Comparison of ENCODE assay signal across 8 cellular contexts in genomic region chr7:135662373-135663114, GRCh38. TPM values are rescaled to one million over a fixed set of nuclear protein-coding genes. Genes with fewer than 3 reads are reported as not detected.
DNase-seq lines count a peak whose midpoint lies in the region; ATAC-seq, FAIRE-seq and TF ChIP-seq lines count a peak whose summit lies in the region.

TSS of gene STMP1 (plus strand) at chr7:135662514.

- no peaks in the 10 kb centered on the region for H3K9me3 Mint-ChIP-seq in activated naive CD8-positive, alpha-beta T cell treated with anti-CD3 and anti-CD28 coated beads, Interleukin-2, amount 50 U/mL, for 24 hours

- intact Hi-C loops in Right ventricle myocardium superior (cut with DNase I): loop anchor here (10.0 kb wide), 1 partner anchor 352 kb away; no protein-coding TSS in a partner anchor
- intact Hi-C loops in tibial artery (cut with DNase I; ENCODE audit: low total_unique reads): loop anchor here (5.0 kb wide), 2 partner anchors 315 to 345 kb away; partner anchors contain the start of gene MTPN

- TF ChIP-seq CTCF in parathyroid adenoma (IDR thresholded peaks at IDR 0.05) (peak; percentile 85), tibial artery (IDR thresholded peaks at IDR 0.05) (peak in 1 of 2 experiments; percentile 89)

- H3K4me1 ChIP-seq in parathyroid adenoma: peaks cover 5% of the 10 kb centered on the region
- H3K4me1 ChIP-seq in tibial artery: peaks cover 0 to 45% (median 17%) of the 10 kb centered on the region in 4 donors

- peak within 1 kb of the TSS; percentile 94 for H2AFZ ChIP-seq in parathyroid adenoma

- peaks cover 14% of the 10 kb centered on the region for H3K36me3 Mint-ChIP-seq in activated naive CD8-positive, alpha-beta T cell treated with anti-CD3 and anti-CD28 coated beads, Interleukin-2, amount 50 U/mL, for 24 hours (ENCODE audit: low read depth)

- H3K4me3 Mint-ChIP-seq in activated naive CD8-positive, alpha-beta T cell treated with anti-CD3 and anti-CD28 coated beads, Interleukin-2, amount 50 U/mL, for 24 hours: peak within 1 kb of the TSS; percentile 98

- H3K27me3 ChIP-seq in parathyroid adenoma (ENCODE audit: control insufficient read depth, insufficient read depth, low read length): no peaks in the 10 kb centered on the region
- H3K27me3 ChIP-seq in tibial artery: no peaks in the 10 kb centered on the region

- H3K4me3 ChIP-seq in parathyroid adenoma (ENCODE audit: low read depth, low read length): peak within 1 kb of the TSS; percentile 88
- peak within 1 kb of the TSS; percentile 75 to 91 for H3K4me3 ChIP-seq in tibial artery

- H3K36me3 ChIP-seq in parathyroid adenoma (ENCODE audit: control insufficient read depth, insufficient read depth, low read length) (no peaks in the 10 kb centered on the region), tibial artery (peaks cover 0 to 6% (median 0%) of the 10 kb centered on the region in 3 donors)

- FAIRE-seq in GM12891 (lab: Jason Lieb, UNC): peak; percentile 93

- DNase-seq in GM12891 (ENCODE audit: insufficient read length, low spot score) (peak; percentile 92), NCI-H1417 (lab: John Stamatoyannopoulos, UW) (peak; percentile 97 to 98 (median 98)), SW480 (ENCODE audit: low spot score) (peak; percentile 92), Right ventricle myocardium superior (peak; percentile 98), tibial artery (peak; percentile 95 to 98)
- peak; percentile 97 for DNase-seq in activated naive CD8-positive, alpha-beta T cell treated with anti-CD3 and anti-CD28 coated beads, Interleukin-2, amount 50 U/mL, for 24 hours

- peak; percentile 95 for ATAC-seq in HG02763 (IDR thresholded peaks at IDR 0.05; ENCODE audit: unreplicated experiment)
- peak; percentile 86 for ATAC-seq in activated naive CD8-positive, alpha-beta T cell treated with anti-CD3 and anti-CD28 coated beads, Interleukin-2, amount 50 U/mL, for 24 hours
- peak; percentile 99 for ATAC-seq in Right ventricle myocardium superior (ENCODE audit: poor library complexity)

- peak within 1 kb of the TSS; percentile 97 for H3K9ac ChIP-seq in parathyroid adenoma

- peak; percentile 79 for TF ChIP-seq POLR2A in GM12891 (IDR thresholded peaks at IDR 0.05; ENCODE audit: low read depth, low read length)

- H3K4me1 Mint-ChIP-seq in activated naive CD8-positive, alpha-beta T cell treated with anti-CD3 and anti-CD28 coated beads, Interleukin-2, amount 50 U/mL, for 24 hours: peaks cover 51% of the 10 kb centered on the region

- no peaks in the 10 kb centered on the region for H3K27me3 Mint-ChIP-seq in activated naive CD8-positive, alpha-beta T cell treated with anti-CD3 and anti-CD28 coated beads, Interleukin-2, amount 50 U/mL, for 24 hours

- H3K27ac Mint-ChIP-seq in activated naive CD8-positive, alpha-beta T cell treated with anti-CD3 and anti-CD28 coated beads, Interleukin-2, amount 50 U/mL, for 24 hours: peak within 1 kb of the TSS; percentile 99

- H3K9me3 ChIP-seq in parathyroid adenoma (ENCODE audit: control insufficient read depth, low read length) (no peaks in the 10 kb centered on the region), tibial artery (no peaks in the 10 kb centered on the region)

- peak within 1 kb of the TSS; percentile 86 for H3K4me2 ChIP-seq in parathyroid adenoma (ENCODE audit: low read length)

- H3K27ac ChIP-seq in parathyroid adenoma (peak within 1 kb of the TSS; percentile 72), tibial artery (peak within 1 kb of the TSS; percentile 90)

- H3K79me2 ChIP-seq in parathyroid adenoma: peaks cover 34% of the 10 kb centered on the region

TF ChIP-seq in GM12891, 5 proteins besides CTCF, POLR2A, EP300 and RAD21:
- TF ChIP-seq SPI1 (IDR thresholded peaks at IDR 0.05; ENCODE audit: low read depth, low read length): no peak
- peak; percentile 84; the same call in 1 of the 2 replicates for TF ChIP-seq POLR2AphosphoS5 (IDR thresholded peaks at IDR 0.05; ENCODE audit: low read depth, low read length)
- peak; percentile 67; the same call in 1 of the 2 replicates for TF ChIP-seq POU2F2 (IDR thresholded peaks at IDR 0.05; ENCODE audit: low read depth, low read length)
- peak; percentile 44; the same call in 1 of the 2 replicates for TF ChIP-seq TAF1 (IDR thresholded peaks at IDR 0.05; ENCODE audit: low read depth, low read length)
- no peak for TF ChIP-seq PAX5 (IDR thresholded peaks at IDR 0.05; ENCODE audit: insufficient read depth, low read length, severe bottlenecking)
TF ChIP-seq in GM12891: peak in this region for 3.

RNA-seq across cellular contexts. Expression of gene STMP1, which starts in this region (rescaled TPM):
- 20.8 TPM for polyA plus RNA-seq in GM12891 (2012; ENCODE audit: low read depth, missing spikeins)
- total RNA-seq in Right ventricle myocardium superior: 25.6 TPM

Comparison
In these comparisons a context has a peak if more than half of its experiments do, and no peak if none do; other contexts are left out.
1. Peak in every context shown above with its lines: DNase-seq, ATAC-seq, H3K4me3 ChIP-seq and H3K27ac ChIP-seq.